19 cellular contexts compared by ENCODE assay signal in the genomic region with DNA sequence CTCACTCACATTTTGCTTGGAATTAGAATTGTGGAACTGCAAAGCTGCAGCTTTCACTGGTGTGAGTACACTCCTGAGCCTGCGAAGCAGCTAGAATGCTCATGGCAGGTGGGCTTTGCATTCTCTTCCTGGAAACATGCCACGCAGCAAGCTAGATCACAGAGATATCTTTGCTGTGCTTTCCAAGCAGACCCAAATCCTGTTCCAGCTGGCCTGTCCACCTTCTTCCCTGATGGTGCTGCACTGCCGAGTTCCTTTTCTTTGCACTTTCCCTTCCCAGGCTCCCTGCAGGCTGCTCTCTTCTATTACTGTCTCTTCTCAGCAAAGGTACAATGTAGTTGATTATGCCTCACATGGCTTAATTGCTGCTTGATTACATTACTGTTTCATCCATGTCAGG.
"Had no signal": no experiment of that assay in that cellular context is flagged by ENCODE, and none has a peak within 500 bp of the region (broad histone marks: within the 10 kb centered on the region; RNA-seq: fewer than 3 reads in every experiment).

No MANE protein-coding gene starts in this region.

- DNase-seq: activated CD4-positive, alpha-beta T cell treated with anti-CD3 and anti-CD28 coated beads, Interleukin-2, amount 10 ng/mL, durations not matched to agents 7 days and 5 days; activated CD4-positive, CD25-positive, alpha-beta regulatory T cell; activated CD8-positive, alpha-beta memory T cell treated with anti-CD3 and anti-CD28 coated beads for 24 hours; activated naive CD4-positive, alpha-beta T cell treated with Interleukin-2 at 50 U/mL for 16 hours; activated naive CD8-positive, alpha-beta T cell treated with anti-CD3 and anti-CD28 coated beads, Interleukin-2, amount 50 U/mL, for 24 hours; central memory CD4-positive, alpha-beta T cell; cortex of kidney; effector CD8-positive, alpha-beta T cell; hippocampal formation; kidney glomerular epithelial cell; naive thymus-derived CD4-positive, alpha-beta T cell; right lobe of liver; stimulated activated CD4-positive, alpha-beta T cell treated with anti-CD3 and anti-CD28 coated beads, Interleukin-2, amount 100 ng/mL, for 48 hours; T-helper 2 cell had no signal

- H3K27me3 ChIP-seq: ascending aorta, gastroesophageal sphincter, right lobe of liver had no signal

- H3K4me3 ChIP-seq: ascending aorta, gastroesophageal sphincter, lung, prostate gland, right lobe of liver had no signal

- ATAC-seq: activated naive CD8-positive, alpha-beta T cell treated with anti-CD3 and anti-CD28 coated beads, Interleukin-2, amount 50 U/mL, for 24 hours; gastroesophageal sphincter; naive thymus-derived CD4-positive, alpha-beta T cell; right lobe of liver had no signal

- H3K36me3 ChIP-seq: ascending aorta, gastroesophageal sphincter, prostate gland, right lobe of liver had no signal

- H3K4me3 Mint-ChIP-seq: activated CD4-positive, alpha-beta T cell treated with anti-CD3 and anti-CD28 coated beads, Interleukin-2, amount 10 ng/mL, durations not matched to agents 7 days and 5 days; activated naive CD8-positive, alpha-beta T cell treated with anti-CD3 and anti-CD28 coated beads, Interleukin-2, amount 50 U/mL, for 24 hours; naive thymus-derived CD4-positive, alpha-beta T cell; stimulated activated naive CD8-positive, alpha-beta T cell treated with anti-CD3 and anti-CD28 coated beads, Interleukin-15, Interleukin-2, amounts not matched to agents 100 ng/mL and 50 ng/mL, for 24 hours had no signal

- H3K27ac Mint-ChIP-seq: activated CD4-positive, alpha-beta T cell treated with anti-CD3 and anti-CD28 coated beads, Interleukin-2, amount 10 ng/mL, durations not matched to agents 7 days and 5 days; activated naive CD8-positive, alpha-beta T cell treated with anti-CD3 and anti-CD28 coated beads, Interleukin-2, amount 50 U/mL, for 24 hours; naive thymus-derived CD4-positive, alpha-beta T cell; stimulated activated naive CD8-positive, alpha-beta T cell treated with anti-CD3 and anti-CD28 coated beads, Interleukin-15, Interleukin-2, amounts not matched to agents 100 ng/mL and 50 ng/mL, for 24 hours had no signal

- H3K27me3 Mint-ChIP-seq: activated CD4-positive, alpha-beta T cell treated with anti-CD3 and anti-CD28 coated beads, Interleukin-2, amount 10 ng/mL, durations not matched to agents 7 days and 5 days; activated naive CD8-positive, alpha-beta T cell treated with anti-CD3 and anti-CD28 coated beads, Interleukin-2, amount 50 U/mL, for 24 hours; naive thymus-derived CD4-positive, alpha-beta T cell; stimulated activated naive CD8-positive, alpha-beta T cell treated with anti-CD3 and anti-CD28 coated beads, Interleukin-15, Interleukin-2, amounts not matched to agents 100 ng/mL and 50 ng/mL, for 24 hours had no signal

- H3K27ac ChIP-seq: ascending aorta, gastroesophageal sphincter, prostate gland, right lobe of liver had no signal

- H3K4me1 Mint-ChIP-seq: activated CD4-positive, alpha-beta T cell treated with anti-CD3 and anti-CD28 coated beads, Interleukin-2, amount 10 ng/mL, durations not matched to agents 7 days and 5 days; activated naive CD8-positive, alpha-beta T cell treated with anti-CD3 and anti-CD28 coated beads, Interleukin-2, amount 50 U/mL, for 24 hours had no signal

- H3K4me1 ChIP-seq: prostate gland, right lobe of liver had no signal

- H3K9me3 Mint-ChIP-seq: activated naive CD8-positive, alpha-beta T cell treated with anti-CD3 and anti-CD28 coated beads, Interleukin-2, amount 50 U/mL, for 24 hours; stimulated activated naive CD8-positive, alpha-beta T cell treated with anti-CD3 and anti-CD28 coated beads, Interleukin-15, Interleukin-2, amounts not matched to agents 100 ng/mL and 50 ng/mL, for 24 hours had no signal

- H3K9me3 ChIP-seq: ascending aorta, prostate gland, right lobe of liver had no signal
